25 cellular contexts compared by ENCODE assay signal in the genomic region with DNA sequence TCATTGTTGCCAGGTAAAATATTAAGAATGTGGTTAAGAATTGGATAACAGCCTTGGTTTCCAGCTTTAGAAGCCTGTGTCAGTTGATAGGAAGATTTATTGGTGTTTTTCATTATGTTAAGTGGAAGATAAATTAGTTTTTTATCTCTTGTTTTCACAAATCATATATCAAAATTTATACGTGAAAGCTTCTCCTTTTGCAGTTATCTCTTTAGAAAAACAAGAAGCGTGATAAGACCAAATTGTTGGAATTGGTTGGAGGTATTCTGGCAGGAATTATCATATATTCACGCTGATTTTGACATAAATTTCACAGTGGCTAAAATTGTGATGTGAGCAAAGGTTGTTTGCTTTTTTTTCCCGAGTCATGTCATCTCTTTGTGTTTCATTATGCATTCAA.
A peak's percentile ranks its signal among the peaks of the same experiment; 100 is the strongest.
DNase-seq lines count a peak whose midpoint lies in the region; ATAC-seq, FAIRE-seq and TF ChIP-seq lines count a peak whose summit lies in the region.
"Had no signal": no experiment of that assay in that cellular context is flagged by ENCODE, and none has a peak within 500 bp of the region (broad histone marks: within the 10 kb centered on the region; RNA-seq: fewer than 3 reads in every experiment).

No MANE protein-coding gene starts in this region.

- H3K4me3 ChIP-seq in astrocyte (ENCODE audit: insufficient read depth, low read depth, low read length), result no peak overlapping the region
- no peak overlapping the region for H3K4me3 ChIP-seq in pancreas
- H3K4me3 ChIP-seq in endodermal cell (ENCODE audit: low read length), result no peak overlapping the region
- no peak overlapping the region for H3K4me3 ChIP-seq in BE2C (ENCODE audit: low read depth, low read length)
- H3K4me3 ChIP-seq: A549, BLaER1 had no signal

- WGBS in pancreas, 2 donors, result 15% methylated on average over 4 of the region's 4 CpGs
- 88% methylated on average over 3 of the region's 4 CpGs; no CpG with 5 or more reads in 1 of the 2 experiments for WGBS in endodermal cell (ENCODE audit: insufficient coverage in 1 of 2, insufficient read length in 1 of 2), 2 experiments

- H3K27ac Mint-ChIP-seq in astrocyte (ENCODE audit: unreplicated experiment) (no peak overlapping the region), endothelial cell (ENCODE audit: unreplicated experiment) (no peak overlapping the region), endodermal cell (no peak overlapping the region)
- no peak overlapping the region for H3K27ac Mint-ChIP-seq in activated CD4-positive, alpha-beta T cell treated with anti-CD3 and anti-CD28 coated beads, Interleukin-2, amount 10 ng/mL, durations not matched to agents 7 days and 5 days
- H3K27ac Mint-ChIP-seq: B cell; CD14-positive monocyte; CD4-positive, alpha-beta memory T cell; CD4-positive, CD25-positive, alpha-beta regulatory T cell; CD8-positive, alpha-beta memory T cell had no signal

- H3K36me3 ChIP-seq in astrocyte (ENCODE audit: insufficient read depth, low read length), result no peaks in the 10 kb centered on the region
- H3K36me3 ChIP-seq in pancreas, result no peaks in the 10 kb centered on the region
- H3K36me3 ChIP-seq in endodermal cell (ENCODE audit: control insufficient read depth, insufficient read depth, low read length), result no peaks in the 10 kb centered on the region
- H3K36me3 ChIP-seq in BE2C, result no peaks in the 10 kb centered on the region
- H3K36me3 ChIP-seq: BLaER1 had no signal

- CTCF ChIA-PET in HEK293T (lab: Yijun Ruan, JAX), result no interaction called here
- CTCF ChIA-PET in activated CD4-positive, alpha-beta T cell treated with anti-CD3 and anti-CD28 coated beads, Interleukin-2, amount 10 ng/mL, durations not matched to agents 7 days and 5 days (lab: Charles Lee), result no interaction called here

- TF ChIP-seq CTCF in astrocyte (IDR thresholded peaks at IDR 0.05; ENCODE audit: insufficient read depth, low read depth, low read length), result no peak
- TF ChIP-seq CTCF in pancreas (IDR thresholded peaks at IDR 0.05), result no peak
- TF ChIP-seq CTCF in endothelial cell (IDR thresholded peaks at IDR 0.05; ENCODE audit: unreplicated experiment), result no peak
- no peak for TF ChIP-seq CTCF in endodermal cell (conservative IDR thresholded peaks at IDR 0.05)
- no peak for TF ChIP-seq CTCF in BE2C (IDR thresholded peaks at IDR 0.05; ENCODE audit: low read depth, low read length)

- no peak overlapping the region for H3K9ac ChIP-seq in astrocyte (ENCODE audit: low read length)
- H3K9ac ChIP-seq in endodermal cell (ENCODE audit: extremely low read depth, low read length, poor library complexity, severe bottlenecking), result no peak overlapping the region
- H3K9ac ChIP-seq: BLaER1 had no signal

- no peak overlapping the region for H3K27ac ChIP-seq in astrocyte (ENCODE audit: low read depth, low read length)
- no peak overlapping the region for H3K27ac ChIP-seq in pancreas
- H3K27ac ChIP-seq in endodermal cell (ENCODE audit: low read depth, low read length), result no peak overlapping the region
- H3K27ac ChIP-seq: A549, BLaER1 had no signal

- ATAC-seq in pancreas, result no peak
- ATAC-seq: A549 had no signal

- no peaks in the 10 kb centered on the region for H4K20me1 ChIP-seq in astrocyte (ENCODE audit: insufficient read depth, low read length)
- H4K20me1 ChIP-seq: BLaER1 had no signal

- in situ Hi-C loops in Caki2 (cut with HindIII; ENCODE audit: low pct_unique_long_range_greater_than_20kb, low sequenced_read_pairs), result no loop called here

- intact Hi-C loops in pancreas (cut with DNase I), result no loop called here

- no peaks in the 10 kb centered on the region for H3K4me1 Mint-ChIP-seq in astrocyte (ENCODE audit: low read depth, unreplicated experiment)
- H3K4me1 Mint-ChIP-seq in activated CD4-positive, alpha-beta T cell treated with anti-CD3 and anti-CD28 coated beads, Interleukin-2, amount 10 ng/mL, durations not matched to agents 7 days and 5 days, result no peaks in the 10 kb centered on the region
- H3K4me1 Mint-ChIP-seq in endothelial cell (ENCODE audit: unreplicated experiment), result no peaks in the 10 kb centered on the region
- no peaks in the 10 kb centered on the region for H3K4me1 Mint-ChIP-seq in endodermal cell
- H3K4me1 Mint-ChIP-seq: B cell; CD14-positive monocyte; CD4-positive, alpha-beta memory T cell; CD4-positive, CD25-positive, alpha-beta regulatory T cell; CD8-positive, alpha-beta memory T cell had no signal

- no peak overlapping the region for H3K4me3 Mint-ChIP-seq in astrocyte (ENCODE audit: unreplicated experiment)
- no peak overlapping the region for H3K4me3 Mint-ChIP-seq in activated CD4-positive, alpha-beta T cell treated with anti-CD3 and anti-CD28 coated beads, Interleukin-2, amount 10 ng/mL, durations not matched to agents 7 days and 5 days
- no peak overlapping the region for H3K4me3 Mint-ChIP-seq in endothelial cell (ENCODE audit: unreplicated experiment)
- H3K4me3 Mint-ChIP-seq in endodermal cell, result no peak overlapping the region
- H3K4me3 Mint-ChIP-seq: B cell; CD14-positive monocyte; CD4-positive, alpha-beta memory T cell; CD4-positive, CD25-positive, alpha-beta regulatory T cell; CD8-positive, alpha-beta memory T cell had no signal

- H3K9me3 ChIP-seq in astrocyte (ENCODE audit: insufficient read depth, low read depth, low read length) (no peaks in the 10 kb centered on the region), pancreas (no peaks in the 10 kb centered on the region), endodermal cell (ENCODE audit: control insufficient read depth, low read length) (no peaks in the 10 kb centered on the region), BE2C (no peaks in the 10 kb centered on the region)
- H3K9me3 ChIP-seq: A549 had no signal

- H3K36me3 Mint-ChIP-seq in astrocyte (ENCODE audit: low read depth, unreplicated experiment), result no peaks in the 10 kb centered on the region
- H3K36me3 Mint-ChIP-seq in activated CD4-positive, alpha-beta T cell treated with anti-CD3 and anti-CD28 coated beads, Interleukin-2, amount 10 ng/mL, durations not matched to agents 7 days and 5 days (ENCODE audit: low read depth), result no peaks in the 10 kb centered on the region
- H3K36me3 Mint-ChIP-seq in endothelial cell (ENCODE audit: low read depth, unreplicated experiment), result no peaks in the 10 kb centered on the region
- H3K36me3 Mint-ChIP-seq in endodermal cell (ENCODE audit: low read depth), result no peaks in the 10 kb centered on the region
- H3K36me3 Mint-ChIP-seq: CD14-positive monocyte; CD4-positive, alpha-beta memory T cell; CD4-positive, CD25-positive, alpha-beta regulatory T cell; CD8-positive, alpha-beta memory T cell had no signal

- H3K4me1 ChIP-seq in astrocyte (ENCODE audit: insufficient read depth, low read length) (no peaks in the 10 kb centered on the region), pancreas (no peaks in the 10 kb centered on the region), endodermal cell (ENCODE audit: control insufficient read depth, insufficient read depth, low read length) (no peaks in the 10 kb centered on the region), BE2C (no peaks in the 10 kb centered on the region)
- H3K4me1 ChIP-seq: A549, BLaER1 had no signal

- POLR2A ChIA-PET in HEK293T (lab: Yijun Ruan, JAX), result no interaction called here
- POLR2A ChIA-PET in activated CD4-positive, alpha-beta T cell treated with anti-CD3 and anti-CD28 coated beads, Interleukin-2, amount 10 ng/mL, durations not matched to agents 7 days and 5 days (lab: Charles Lee), result no interaction called here

- no peaks in the 10 kb centered on the region for H3K9me3 Mint-ChIP-seq in astrocyte (ENCODE audit: unreplicated experiment)
- no peaks in the 10 kb centered on the region for H3K9me3 Mint-ChIP-seq in activated CD4-positive, alpha-beta T cell treated with anti-CD3 and anti-CD28 coated beads, Interleukin-2, amount 10 ng/mL, durations not matched to agents 7 days and 5 days
- no peaks in the 10 kb centered on the region for H3K9me3 Mint-ChIP-seq in endothelial cell (ENCODE audit: unreplicated experiment)
- H3K9me3 Mint-ChIP-seq in endodermal cell, result peaks cover 7% of the 10 kb centered on the region
- H3K9me3 Mint-ChIP-seq: CD4-positive, alpha-beta memory T cell had no signal

- H2AFZ ChIP-seq in astrocyte (ENCODE audit: low read depth, low read length), result no peak overlapping the region

- no peak overlapping the region for H3K4me2 ChIP-seq in astrocyte (ENCODE audit: low read length)
- H3K4me2 ChIP-seq: A549, BLaER1 had no signal

- H3K27me3 ChIP-seq in astrocyte (ENCODE audit: insufficient read depth, low read length) (no peaks in the 10 kb centered on the region), pancreas (no peaks in the 10 kb centered on the region), endodermal cell (ENCODE audit: control insufficient read depth, insufficient read depth, low read length, poor library complexity, severe bottlenecking) (no peaks in the 10 kb centered on the region), BE2C (no peaks in the 10 kb centered on the region)

- no peaks in the 10 kb centered on the region for H3K27me3 Mint-ChIP-seq in astrocyte (ENCODE audit: low read depth, unreplicated experiment)
- no peaks in the 10 kb centered on the region for H3K27me3 Mint-ChIP-seq in activated CD4-positive, alpha-beta T cell treated with anti-CD3 and anti-CD28 coated beads, Interleukin-2, amount 10 ng/mL, durations not matched to agents 7 days and 5 days
- H3K27me3 Mint-ChIP-seq in endothelial cell (ENCODE audit: unreplicated experiment), result peaks cover 3% of the 10 kb centered on the region
- H3K27me3 Mint-ChIP-seq in endodermal cell (ENCODE audit: insufficient read depth), result no peaks in the 10 kb centered on the region
- H3K27me3 Mint-ChIP-seq: B cell; CD4-positive, CD25-positive, alpha-beta regulatory T cell had no signal

- peak; percentile 31 for DNase-seq in Caki2 (ENCODE audit: low read depth)
- DNase-seq in HEK293T (ENCODE audit: extremely low spot score), result no peak
- peak; percentile 27 for DNase-seq in astrocyte (ENCODE audit: low read depth)
- DNase-seq in pancreas, result no peak
- DNase-seq in activated CD4-positive, alpha-beta T cell treated with anti-CD3 and anti-CD28 coated beads, Interleukin-2, amount 10 ng/mL, durations not matched to agents 7 days and 5 days, result no peak
- no peak for DNase-seq in endothelial cell (ENCODE audit: low spot score)
- DNase-seq in endodermal cell, result no peak
- no peak for DNase-seq in BE2C
- DNase-seq: 8988T; AML-193; C1 segment of cervical spinal cord; Calu3; CD4-positive, alpha-beta memory T cell; CD4-positive, CD25-positive, alpha-beta regulatory T cell; CD8-positive, alpha-beta memory T cell; COR-L47; DMS79 treated with DMSO at 0.1 percent for 48 hours; GF-D8 had no signal

- no peaks in the 10 kb centered on the region for H3K79me2 ChIP-seq in astrocyte (ENCODE audit: insufficient read depth, low read length)

- FAIRE-seq in astrocyte (lab: Jason Lieb, UNC) (peak; percentile 29), pancreas (lab: Jason Lieb, UNC) (peak; percentile 9)
- FAIRE-seq: D721Med, G401.6, GM12891 had no signal

TF ChIP-seq in HEK293T, 16 proteins besides CTCF, POLR2A, EP300 and RAD21 (continues in another document):
- TF ChIP-seq FOXA1 (IDR thresholded peaks at IDR 0.05) (no peak), ARNT (IDR thresholded peaks at IDR 0.05) (no peak), FOXK2 (IDR thresholded peaks at IDR 0.05) (no peak)

Comparison
In these comparisons a context has a peak if more than half of its experiments do, and no peak if none do; other contexts are left out.
1. DNase-seq: peak in Caki2 (single experiment) and astrocyte (single experiment); none in HEK293T (single experiment), pancreas (0 of 6), activated CD4-positive, alpha-beta T cell treated with anti-CD3 and anti-CD28 coated beads, Interleukin-2, amount 10 ng/mL, durations not matched to agents 7 days and 5 days (single experiment), endothelial cell (single experiment), endodermal cell (single experiment) and BE2C (single experiment).